1 cellular context compared by ENCODE assay signal in the genomic region with DNA sequence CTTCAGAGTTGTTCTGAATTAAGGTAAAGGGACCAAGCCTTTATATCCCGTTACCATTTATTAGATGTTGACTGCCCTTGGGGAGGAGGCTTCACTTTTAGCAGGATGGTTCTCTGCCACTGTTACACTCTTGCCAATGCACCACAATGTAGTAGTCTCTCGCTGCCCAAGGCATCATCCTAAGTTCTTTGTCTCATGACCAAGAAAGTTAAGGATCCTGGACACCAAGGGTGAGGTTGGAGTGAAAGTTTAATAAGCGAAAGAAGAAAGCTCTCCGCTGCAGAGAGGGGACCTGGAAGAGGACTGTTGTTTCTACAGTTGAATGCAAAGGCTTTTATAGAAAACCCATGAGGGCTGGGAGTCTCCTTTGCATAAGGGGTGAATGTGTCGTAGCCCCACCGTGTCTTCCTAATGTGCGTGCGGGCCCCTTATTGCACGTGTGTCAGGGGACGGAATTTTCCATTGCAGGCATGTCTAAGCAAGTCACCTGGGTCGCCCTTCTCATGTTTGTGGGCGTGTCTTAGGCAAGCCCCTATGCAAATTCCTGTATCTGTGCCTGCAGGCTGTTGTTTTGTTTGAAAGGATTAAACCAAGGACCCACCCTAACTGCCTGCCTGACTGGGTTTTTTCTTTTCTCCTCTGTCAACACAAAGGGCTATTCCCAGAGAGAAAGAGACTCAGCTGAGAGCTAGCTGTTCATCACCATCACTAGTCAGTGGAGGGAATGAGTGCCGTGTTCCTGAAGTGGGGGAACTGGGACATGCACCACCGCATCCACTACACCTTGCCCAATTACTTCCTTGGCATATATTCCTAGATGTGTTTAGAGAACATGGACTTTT.
A peak's percentile ranks its signal among the peaks of the same experiment; 100 is the strongest.
TF ChIP-seq lines count a peak whose summit lies in the region.

No MANE protein-coding gene starts in this region.

TF ChIP-seq in K562, 482 proteins besides CTCF, POLR2A, EP300 and RAD21 (continued from another document and continues in another):
- TF ChIP-seq, protein P1, sequence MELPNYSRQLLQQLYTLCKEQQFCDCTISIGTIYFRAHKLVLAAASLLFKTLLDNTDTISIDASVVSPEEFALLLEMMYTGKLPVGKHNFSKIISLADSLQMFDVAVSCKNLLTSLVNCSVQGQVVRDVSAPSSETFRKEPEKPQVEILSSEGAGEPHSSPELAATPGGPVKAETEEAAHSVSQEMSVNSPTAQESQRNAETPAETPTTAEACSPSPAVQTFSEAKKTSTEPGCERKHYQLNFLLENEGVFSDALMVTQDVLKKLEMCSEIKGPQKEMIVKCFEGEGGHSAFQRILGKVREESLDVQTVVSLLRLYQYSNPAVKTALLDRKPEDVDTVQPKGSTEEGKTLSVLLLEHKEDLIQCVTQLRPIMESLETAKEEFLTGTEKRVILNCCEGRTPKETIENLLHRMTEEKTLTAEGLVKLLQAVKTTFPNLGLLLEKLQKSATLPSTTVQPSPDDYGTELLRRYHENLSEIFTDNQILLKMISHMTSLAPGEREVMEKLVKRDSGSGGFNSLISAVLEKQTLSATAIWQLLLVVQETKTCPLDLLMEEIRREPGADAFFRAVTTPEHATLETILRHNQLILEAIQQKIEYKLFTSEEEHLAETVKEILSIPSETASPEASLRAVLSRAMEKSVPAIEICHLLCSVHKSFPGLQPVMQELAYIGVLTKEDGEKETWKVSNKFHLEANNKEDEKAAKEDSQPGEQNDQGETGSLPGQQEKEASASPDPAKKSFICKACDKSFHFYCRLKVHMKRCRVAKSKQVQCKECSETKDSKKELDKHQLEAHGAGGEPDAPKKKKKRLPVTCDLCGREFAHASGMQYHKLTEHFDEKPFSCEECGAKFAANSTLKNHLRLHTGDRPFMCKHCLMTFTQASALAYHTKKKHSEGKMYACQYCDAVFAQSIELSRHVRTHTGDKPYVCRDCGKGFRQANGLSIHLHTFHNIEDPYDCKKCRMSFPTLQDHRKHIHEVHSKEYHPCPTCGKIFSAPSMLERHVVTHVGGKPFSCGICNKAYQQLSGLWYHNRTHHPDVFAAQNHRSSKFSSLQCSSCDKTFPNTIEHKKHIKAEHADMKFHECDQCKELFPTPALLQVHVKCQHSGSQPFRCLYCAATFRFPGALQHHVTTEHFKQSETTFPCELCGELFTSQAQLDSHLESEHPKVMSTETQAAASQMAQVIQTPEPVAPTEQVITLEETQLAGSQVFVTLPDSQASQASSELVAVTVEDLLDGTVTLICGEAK (IDR thresholded peaks at IDR 0.05): no peak
- TF ChIP-seq, protein P1 (CRISPR knock-in tag; IDR thresholded peaks at IDR 0.05): no peak
- TF ChIP-seq SREBF1 (IDR thresholded peaks at IDR 0.05; ENCODE audit: borderline replicate concordance, low read depth, low read length) (no peak), SIX5 (IDR thresholded peaks at IDR 0.05; ENCODE audit: borderline replicate concordance in 1 of 2, insufficient read depth in 1 of 2, low read depth in 1 of 2, low read length in 2 of 2) (no peak), ARID1B (IDR thresholded peaks at IDR 0.05) (peak; percentile 88), FOXJ3 (CRISPR knock-in tag; IDR thresholded peaks at IDR 0.05) (no peak), KLF6 (CRISPR knock-in tag; IDR thresholded peaks at IDR 0.05; ENCODE audit: borderline replicate concordance) (no peak), TBP (optimal IDR thresholded peaks at IDR 0.05; ENCODE audit: low read depth, low read length) (peak; percentile 58), SP1 (CRISPR knock-in tag; IDR thresholded peaks at IDR 0.05) (peak; percentile 58; the same call in 1 of the 2 replicates), HMG20A (CRISPR knock-in tag; conservative IDR thresholded peaks at IDR 0.05) (no peak), ZNF263 (CRISPR knock-in tag; IDR thresholded peaks at IDR 0.05; ENCODE audit: borderline replicate concordance) (no peak), ETV5 (CRISPR knock-in tag; IDR thresholded peaks at IDR 0.05; ENCODE audit: low read depth) (no peak), CBFA2T3 (IDR thresholded peaks at IDR 0.05) (peak; percentile 82), ZNF316 (IDR thresholded peaks at IDR 0.05) (no peak), EHMT2 (IDR thresholded peaks at IDR 0.05) (no peak), FOXK2 (conservative IDR thresholded peaks at IDR 0.05 in 1 of 2, IDR thresholded peaks at IDR 0.05 in 1 of 2; ENCODE audit: low read depth in 2 of 2) (peak; percentile 77 to 84), PHB (CRISPR knock-in tag; IDR thresholded peaks at IDR 0.05) (no peak), KDM2B (CRISPR knock-in tag; IDR thresholded peaks at IDR 0.05) (no peak), TCF7L2 (IDR thresholded peaks at IDR 0.05; ENCODE audit: low read depth, low read length) (no peak), PML (IDR thresholded peaks at IDR 0.05; ENCODE audit: low read length) (peak; percentile 45; the same call in 1 of the 2 replicates), NFXL1 (CRISPR knock-in tag; IDR thresholded peaks at IDR 0.05) (no peak)
- TF ChIP-seq, protein P2, sequence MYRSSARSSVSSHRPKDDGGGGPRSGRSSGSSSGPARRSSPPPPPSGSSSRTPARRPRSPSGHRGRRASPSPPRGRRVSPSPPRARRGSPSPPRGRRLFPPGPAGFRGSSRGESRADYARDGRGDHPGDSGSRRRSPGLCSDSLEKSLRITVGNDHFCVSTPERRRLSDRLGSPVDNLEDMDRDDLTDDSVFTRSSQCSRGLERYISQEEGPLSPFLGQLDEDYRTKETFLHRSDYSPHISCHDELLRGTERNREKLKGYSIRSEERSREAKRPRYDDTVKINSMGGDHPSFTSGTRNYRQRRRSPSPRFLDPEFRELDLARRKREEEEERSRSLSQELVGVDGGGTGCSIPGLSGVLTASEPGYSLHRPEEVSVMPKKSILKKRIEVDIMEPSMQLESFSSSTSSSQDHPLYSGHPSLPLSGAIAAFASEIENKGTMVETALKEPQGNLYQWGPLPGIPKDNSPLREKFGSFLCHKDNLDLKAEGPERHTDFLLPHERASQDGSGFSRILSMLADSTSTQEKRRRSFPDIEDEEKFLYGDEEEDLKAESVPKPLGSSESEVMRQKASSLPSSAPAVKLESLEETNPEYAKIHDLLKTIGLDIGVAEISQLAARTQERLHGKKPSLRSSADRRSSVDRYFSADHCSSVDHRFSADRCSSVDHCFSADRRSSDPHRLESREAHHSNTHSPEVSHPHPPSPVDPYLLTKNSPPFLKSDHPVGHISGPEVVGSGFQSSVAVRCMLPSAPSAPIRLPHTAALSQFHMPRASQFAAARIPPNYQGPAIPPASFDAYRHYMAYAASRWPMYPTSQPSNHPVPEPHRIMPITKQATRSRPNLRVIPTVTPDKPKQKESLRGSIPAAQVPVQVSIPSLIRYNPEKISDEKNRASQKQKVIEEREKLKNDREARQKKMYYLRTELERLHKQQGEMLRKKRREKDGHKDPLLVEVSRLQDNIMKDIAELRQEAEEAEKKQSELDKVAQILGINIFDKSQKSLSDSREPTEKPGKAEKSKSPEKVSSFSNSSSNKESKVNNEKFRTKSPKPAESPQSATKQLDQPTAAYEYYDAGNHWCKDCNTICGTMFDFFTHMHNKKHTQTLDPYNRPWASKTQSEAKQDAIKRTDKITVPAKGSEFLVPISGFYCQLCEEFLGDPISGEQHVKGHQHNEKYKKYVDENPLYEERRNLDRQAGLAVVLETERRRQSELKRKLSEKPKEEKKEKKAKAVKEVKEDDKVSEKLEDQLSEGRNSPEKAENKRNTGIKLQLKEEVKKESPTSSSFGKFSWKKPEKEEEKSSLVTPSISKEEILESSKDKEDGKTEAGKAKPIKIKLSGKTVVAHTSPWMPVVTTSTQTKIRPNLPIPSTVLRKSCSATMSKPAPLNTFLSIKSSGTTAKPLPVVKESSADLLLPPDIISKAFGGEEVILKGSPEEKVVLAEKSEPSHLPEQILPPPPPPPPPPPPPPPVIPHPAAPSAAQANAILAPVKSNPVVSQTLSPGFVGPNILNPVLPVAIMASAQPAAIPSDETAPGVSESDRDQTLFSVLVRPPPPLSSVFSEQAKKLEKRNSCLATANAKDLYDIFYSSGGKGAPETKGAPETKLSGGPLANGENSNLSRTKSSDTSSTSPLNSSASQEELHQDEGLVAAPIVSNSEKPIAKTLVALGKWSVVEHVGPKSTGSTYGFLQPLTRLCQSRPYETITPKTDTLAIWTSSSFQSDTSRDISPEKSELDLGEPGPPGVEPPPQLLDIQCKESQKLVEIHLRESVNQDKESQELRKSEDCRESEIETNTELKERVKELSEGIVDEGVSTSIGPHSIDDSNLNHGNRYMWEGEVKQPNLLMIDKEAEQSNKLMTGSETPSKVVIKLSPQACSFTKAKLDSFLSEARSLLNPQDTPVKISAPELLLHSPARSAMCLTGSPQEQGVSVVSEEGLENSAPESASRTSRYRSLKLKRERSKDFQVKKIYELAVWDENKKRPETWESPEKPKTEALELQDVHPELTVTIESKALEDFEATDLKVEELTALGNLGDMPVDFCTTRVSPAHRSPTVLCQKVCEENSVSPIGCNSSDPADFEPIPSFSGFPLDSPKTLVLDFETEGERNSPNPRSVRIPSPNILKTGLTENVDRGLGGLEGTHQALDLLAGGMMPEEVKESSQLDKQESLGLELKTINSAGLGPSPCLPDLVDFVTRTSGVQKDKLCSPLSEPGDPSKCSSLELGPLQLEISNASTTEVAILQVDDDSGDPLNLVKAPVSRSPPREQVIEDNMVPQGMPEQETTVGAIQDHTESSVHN (IDR thresholded peaks at IDR 0.05; ENCODE audit: borderline replicate concordance in 1 of 2, low read depth in 1 of 2): 0 out of 4 replicates have a peak, but pooled peaks of 1 of the 2 experiments have one; percentile 32
- TF ChIP-seq, protein P3, sequence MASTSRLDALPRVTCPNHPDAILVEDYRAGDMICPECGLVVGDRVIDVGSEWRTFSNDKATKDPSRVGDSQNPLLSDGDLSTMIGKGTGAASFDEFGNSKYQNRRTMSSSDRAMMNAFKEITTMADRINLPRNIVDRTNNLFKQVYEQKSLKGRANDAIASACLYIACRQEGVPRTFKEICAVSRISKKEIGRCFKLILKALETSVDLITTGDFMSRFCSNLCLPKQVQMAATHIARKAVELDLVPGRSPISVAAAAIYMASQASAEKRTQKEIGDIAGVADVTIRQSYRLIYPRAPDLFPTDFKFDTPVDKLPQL (IDR thresholded peaks at IDR 0.05; ENCODE audit: extremely low read depth, insufficient read length): peak; percentile 53
- TF ChIP-seq, protein P4, sequence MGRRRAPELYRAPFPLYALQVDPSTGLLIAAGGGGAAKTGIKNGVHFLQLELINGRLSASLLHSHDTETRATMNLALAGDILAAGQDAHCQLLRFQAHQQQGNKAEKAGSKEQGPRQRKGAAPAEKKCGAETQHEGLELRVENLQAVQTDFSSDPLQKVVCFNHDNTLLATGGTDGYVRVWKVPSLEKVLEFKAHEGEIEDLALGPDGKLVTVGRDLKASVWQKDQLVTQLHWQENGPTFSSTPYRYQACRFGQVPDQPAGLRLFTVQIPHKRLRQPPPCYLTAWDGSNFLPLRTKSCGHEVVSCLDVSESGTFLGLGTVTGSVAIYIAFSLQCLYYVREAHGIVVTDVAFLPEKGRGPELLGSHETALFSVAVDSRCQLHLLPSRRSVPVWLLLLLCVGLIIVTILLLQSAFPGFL (CRISPR knock-in tag; IDR thresholded peaks at IDR 0.05): no peak
- TF ChIP-seq, protein P5, sequence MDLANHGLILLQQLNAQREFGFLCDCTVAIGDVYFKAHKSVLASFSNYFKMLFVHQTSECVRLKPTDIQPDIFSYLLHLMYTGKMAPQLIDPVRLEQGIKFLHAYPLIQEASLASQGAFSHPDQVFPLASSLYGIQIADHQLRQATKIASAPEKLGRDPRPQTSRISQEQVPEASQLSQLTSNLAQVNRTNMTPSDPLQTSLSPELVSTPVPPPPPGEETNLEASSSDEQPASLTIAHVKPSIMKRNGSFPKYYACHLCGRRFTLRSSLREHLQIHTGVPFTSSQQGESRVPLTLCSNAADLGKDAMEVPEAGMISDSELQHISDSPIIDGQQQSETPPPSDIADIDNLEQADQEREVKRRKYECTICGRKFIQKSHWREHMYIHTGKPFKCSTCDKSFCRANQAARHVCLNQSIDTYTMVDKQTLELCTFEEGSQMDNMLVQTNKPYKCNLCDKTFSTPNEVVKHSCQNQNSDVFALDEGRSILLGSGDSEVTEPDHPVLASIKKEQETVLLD (IDR thresholded peaks at IDR 0.05): no peak
- TF ChIP-seq, protein P6, sequence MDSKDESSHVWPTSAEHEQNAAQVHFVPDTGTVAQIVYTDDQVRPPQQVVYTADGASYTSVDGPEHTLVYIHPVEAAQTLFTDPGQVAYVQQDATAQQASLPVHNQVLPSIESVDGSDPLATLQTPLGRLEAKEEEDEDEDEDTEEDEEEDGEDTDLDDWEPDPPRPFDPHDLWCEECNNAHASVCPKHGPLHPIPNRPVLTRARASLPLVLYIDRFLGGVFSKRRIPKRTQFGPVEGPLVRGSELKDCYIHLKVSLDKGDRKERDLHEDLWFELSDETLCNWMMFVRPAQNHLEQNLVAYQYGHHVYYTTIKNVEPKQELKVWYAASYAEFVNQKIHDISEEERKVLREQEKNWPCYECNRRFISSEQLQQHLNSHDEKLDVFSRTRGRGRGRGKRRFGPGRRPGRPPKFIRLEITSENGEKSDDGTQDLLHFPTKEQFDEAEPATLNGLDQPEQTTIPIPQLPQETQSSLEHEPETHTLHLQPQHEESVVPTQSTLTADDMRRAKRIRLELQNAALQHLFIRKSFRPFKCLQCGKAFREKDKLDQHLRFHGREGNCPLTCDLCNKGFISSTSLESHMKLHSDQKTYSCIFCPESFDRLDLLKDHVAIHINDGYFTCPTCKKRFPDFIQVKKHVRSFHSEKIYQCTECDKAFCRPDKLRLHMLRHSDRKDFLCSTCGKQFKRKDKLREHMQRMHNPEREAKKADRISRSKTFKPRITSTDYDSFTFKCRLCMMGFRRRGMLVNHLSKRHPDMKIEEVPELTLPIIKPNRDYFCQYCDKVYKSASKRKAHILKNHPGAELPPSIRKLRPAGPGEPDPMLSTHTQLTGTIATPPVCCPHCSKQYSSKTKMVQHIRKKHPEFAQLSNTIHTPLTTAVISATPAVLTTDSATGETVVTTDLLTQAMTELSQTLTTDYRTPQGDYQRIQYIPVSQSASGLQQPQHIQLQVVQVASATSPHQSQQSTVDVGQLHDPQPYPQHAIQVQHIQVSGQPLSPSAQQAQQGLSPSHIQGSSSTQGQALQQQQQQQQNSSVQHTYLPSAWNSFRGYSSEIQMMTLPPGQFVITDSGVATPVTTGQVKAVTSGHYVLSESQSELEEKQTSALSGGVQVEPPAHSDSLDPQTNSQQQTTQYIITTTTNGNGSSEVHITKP (IDR thresholded peaks at IDR 0.05; ENCODE audit: partially characterized antibody): peak; percentile 47
